1 cellular context compared by ENCODE assay signal in genomic region chr17:82301300-82301915, GRCh38.
TF ChIP-seq lines count a peak whose summit lies in the region.

No MANE protein-coding gene starts in this region.

TF ChIP-seq in GM12878, 131 proteins besides CTCF, POLR2A, EP300 and RAD21:
- TF ChIP-seq TCF12 (IDR thresholded peaks at IDR 0.05; ENCODE audit: low read depth, low read length) (no peak), ETV6 (conservative IDR thresholded peaks at IDR 0.05 in 1 of 2, IDR thresholded peaks at IDR 0.05 in 1 of 2; ENCODE audit: borderline replicate concordance in 1 of 2, low read depth in 1 of 2) (0 out of 4 replicates have a peak, but pooled peaks of 1 of the 2 experiments have one; percentile 8), MTA3 (IDR thresholded peaks at IDR 0.05; ENCODE audit: borderline replicate concordance, low read length) (no peak), ZNF207 (IDR thresholded peaks at IDR 0.05; ENCODE audit: borderline replicate concordance) (no peak), REST (IDR thresholded peaks at IDR 0.05; ENCODE audit: low read depth, low read length) (no peak), ESRRA (IDR thresholded peaks at IDR 0.05; ENCODE audit: low read length) (no peak), JUND (IDR thresholded peaks at IDR 0.05; ENCODE audit: low read depth, low read length) (no peak), HDAC2 (IDR thresholded peaks at IDR 0.05) (no peak), IKZF1 (conservative IDR thresholded peaks at IDR 0.05) (no peak), EZH2 (IDR thresholded peaks at IDR 0.05; ENCODE audit: borderline replicate concordance, control insufficient read depth, low read depth, low read length) (no peak), CEBPB (IDR thresholded peaks at IDR 0.05; ENCODE audit: borderline replicate concordance in 1 of 2, low read depth in 2 of 2, low read length in 2 of 2) (no peak), TCF7 (IDR thresholded peaks at IDR 0.05; ENCODE audit: borderline replicate concordance) (no peak), BCL3 (IDR thresholded peaks at IDR 0.05; ENCODE audit: borderline replicate concordance, insufficient read depth, low read depth, low read length, poor library complexity, severe bottlenecking) (no peak), HDGF (IDR thresholded peaks at IDR 0.05) (0 out of 2 replicates have a peak, but pooled peaks have one; percentile 63), ZBTB4 (CRISPR knock-in tag; IDR thresholded peaks at IDR 0.05) (no peak), ZSCAN29 (IDR thresholded peaks at IDR 0.05) (peak; percentile 76), ASH2L (IDR thresholded peaks at IDR 0.05; ENCODE audit: borderline replicate concordance, low read depth) (no peak), MYB (IDR thresholded peaks at IDR 0.05; ENCODE audit: borderline replicate concordance, low read depth, low read length) (no peak), SREBF2 (IDR thresholded peaks at IDR 0.05; ENCODE audit: low read length) (no peak), MLLT1 (IDR thresholded peaks at IDR 0.05) (peak; percentile 63), SMARCA5 (IDR thresholded peaks at IDR 0.05) (peak; percentile 81), SIX5 (IDR thresholded peaks at IDR 0.05; ENCODE audit: low read depth, low read length, severe bottlenecking) (no peak), LARP7 (IDR thresholded peaks at IDR 0.05) (0 out of 2 replicates have a peak, but pooled peaks have one; percentile 22)
